Comparison of ENCODE assay signal across 24 cellular contexts in the genomic region with DNA sequence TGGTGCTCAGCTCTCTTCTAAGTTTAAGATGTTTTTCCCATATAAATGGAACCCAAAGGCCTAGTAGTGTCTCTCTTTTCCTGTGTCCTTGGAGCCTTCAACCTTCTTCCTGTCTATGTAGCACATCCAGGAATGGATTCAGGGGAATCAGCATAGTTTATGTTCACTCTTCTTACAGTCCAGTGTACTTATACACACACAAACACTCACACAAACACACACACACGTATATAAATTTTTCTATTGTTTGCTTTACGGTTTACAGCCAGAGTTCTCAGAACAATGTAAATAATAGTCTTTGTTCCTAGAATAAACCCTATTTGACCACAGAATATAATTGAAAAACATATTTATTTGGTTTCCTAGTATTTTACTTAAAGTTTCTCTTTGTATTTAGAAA. TPM values are rescaled to one million over a fixed set of nuclear protein-coding genes. Genes with fewer than 3 reads are reported as not detected.
"Had no signal": no experiment of that assay in that cellular context is flagged by ENCODE, and none has a peak within 500 bp of the region (broad histone marks: within the 10 kb centered on the region; RNA-seq: fewer than 3 reads in every experiment).

No MANE protein-coding gene starts in this region.

- H3K4me1 ChIP-seq: esophagus squamous epithelium, gastrocnemius medialis, heart right ventricle, left lung, lower lobe of right lung had no signal

- FAIRE-seq: endometrium, islet of Langerhans, keratinocyte had no signal

- H3K4me3 ChIP-seq: esophagus squamous epithelium, gastrocnemius medialis, heart right ventricle, left lung, lower lobe of right lung had no signal

- H3K9me3 ChIP-seq: gastrocnemius medialis, lower lobe of right lung had no signal

- ATAC-seq: effector memory CD8-positive, alpha-beta T cell; esophagus mucosa; gastrocnemius medialis; heart right ventricle; left cardiac atrium; left ventricle myocardium superior; lower lobe of right lung; naive thymus-derived CD4-positive, alpha-beta T cell; natural killer cell had no signal

- H3K27me3 ChIP-seq: esophagus squamous epithelium, gastrocnemius medialis, heart right ventricle, left lung had no signal

- H3K27ac ChIP-seq: esophagus squamous epithelium, gastrocnemius medialis, heart right ventricle, left lung, lower lobe of right lung had no signal

- H3K36me3 ChIP-seq: esophagus squamous epithelium, gastrocnemius medialis, heart right ventricle, left lung, lower lobe of right lung had no signal

- DNase-seq: cortex of kidney; effector CD8-positive, alpha-beta T cell; effector memory CD8-positive, alpha-beta T cell; endodermal cell; esophagus squamous epithelium; foreskin fibroblast; foreskin melanocyte; gastrocnemius medialis; glutamatergic neuron; head of caudate nucleus; heart right ventricle; hippocampal formation; left cardiac atrium; left lung; left ventricle myocardium superior; lower lobe of right lung; mesendoderm; midbrain; naive thymus-derived CD4-positive, alpha-beta T cell; natural killer cell had no signal

RNA-seq across cellular contexts. Expression of gene STAC, which starts 36.9 kb away (rescaled TPM):
- total RNA-seq: natural killer cell had no signal
- polyA plus RNA-seq: naive thymus-derived CD4-positive, alpha-beta T cell had no signal
